ENCODE assay signal across 8 cellular contexts in the genomic region with DNA sequence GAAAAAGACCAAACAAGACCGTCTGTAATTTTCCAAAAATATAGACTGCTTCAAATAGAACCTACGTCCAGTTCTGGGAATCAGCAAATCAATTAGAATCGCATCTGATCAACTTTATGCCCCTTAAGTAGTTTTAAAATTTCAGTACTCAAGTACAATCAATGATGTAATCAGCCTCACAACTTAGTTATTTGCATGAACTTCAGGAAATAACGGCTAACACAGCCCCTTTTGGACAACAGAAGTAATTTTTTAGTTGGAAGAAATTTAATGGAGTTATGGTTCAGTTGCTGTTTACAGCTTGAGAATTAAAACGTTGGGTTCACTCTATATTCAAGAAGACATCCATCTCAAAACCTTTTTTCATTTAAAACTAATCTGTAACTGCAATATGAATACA. TPM values are rescaled to one million over a fixed set of nuclear protein-coding genes. Genes with fewer than 3 reads are reported as not detected.
DNase-seq lines count a peak whose midpoint lies in the region; ATAC-seq, FAIRE-seq and TF ChIP-seq lines count a peak whose summit lies in the region.

No MANE protein-coding gene starts in this region.

- no peak for FAIRE-seq in D721Med (lab: Jason Lieb, UNC)

- H3K27me3 Mint-ChIP-seq in activated CD4-positive, alpha-beta T cell treated with anti-CD3 and anti-CD28 coated beads, Interleukin-2, amount 10 ng/mL, durations not matched to agents 7 days and 5 days: no peaks in the 10 kb centered on the region
- no peaks in the 10 kb centered on the region for H3K27me3 Mint-ChIP-seq in T-helper 17 cell

- H3K27ac Mint-ChIP-seq in activated CD4-positive, alpha-beta T cell treated with anti-CD3 and anti-CD28 coated beads, Interleukin-2, amount 10 ng/mL, durations not matched to agents 7 days and 5 days: peak overlapping the region; percentile 97
- H3K27ac Mint-ChIP-seq in T-helper 17 cell: peak overlapping the region; percentile 81

- POLR2A ChIA-PET in activated CD4-positive, alpha-beta T cell treated with anti-CD3 and anti-CD28 coated beads, Interleukin-2, amount 10 ng/mL, durations not matched to agents 7 days and 5 days (lab: Charles Lee): interaction anchor here (0.6 kb wide), 1 partner anchor 13 kb away, joined by 3 read pairs; no protein-coding TSS in a partner anchor

- CTCF ChIA-PET in activated CD4-positive, alpha-beta T cell treated with anti-CD3 and anti-CD28 coated beads, Interleukin-2, amount 10 ng/mL, durations not matched to agents 7 days and 5 days (lab: Charles Lee): no interaction called here

- H3K4me3 ChIP-seq in fibroblast of mammary gland (ENCODE audit: control insufficient read depth, low read depth, low read length): peak overlapping the region; percentile 84

- TF ChIP-seq CTCF in fibroblast of mammary gland (conservative IDR thresholded peaks at IDR 0.05; ENCODE audit: control insufficient read depth, insufficient read depth, low read depth, low read length) (peak; percentile 20), D721Med (IDR thresholded peaks at IDR 0.05; ENCODE audit: insufficient read depth, missing control alignments) (no peak)

- H3K36me3 Mint-ChIP-seq in activated CD4-positive, alpha-beta T cell treated with anti-CD3 and anti-CD28 coated beads, Interleukin-2, amount 10 ng/mL, durations not matched to agents 7 days and 5 days (ENCODE audit: low read depth): peaks cover 35% of the 10 kb centered on the region
- H3K36me3 Mint-ChIP-seq in T-helper 17 cell (ENCODE audit: low read depth): no peaks in the 10 kb centered on the region

- H3K4me3 Mint-ChIP-seq in activated CD4-positive, alpha-beta T cell treated with anti-CD3 and anti-CD28 coated beads, Interleukin-2, amount 10 ng/mL, durations not matched to agents 7 days and 5 days: peak overlapping the region; percentile 86
- peak overlapping the region; percentile 85 for H3K4me3 Mint-ChIP-seq in T-helper 17 cell

- no peaks in the 10 kb centered on the region for H3K9me3 ChIP-seq in T-helper 17 cell (ENCODE audit: control insufficient read depth, low read length, poor library complexity, severe bottlenecking)

- H3K9me3 Mint-ChIP-seq in activated CD4-positive, alpha-beta T cell treated with anti-CD3 and anti-CD28 coated beads, Interleukin-2, amount 10 ng/mL, durations not matched to agents 7 days and 5 days: no peaks in the 10 kb centered on the region

- ATAC-seq in T-helper 17 cell: no peak

- DNase-seq in activated CD4-positive, alpha-beta T cell treated with anti-CD3 and anti-CD28 coated beads, Interleukin-2, amount 10 ng/mL, durations not matched to agents 7 days and 5 days: no peak
- DNase-seq in activated CD4-positive, alpha-beta T cell treated with anti-CD3 and anti-CD28 coated beads, Interleukin-2, amount 50 U/mL, for 4 hours: no peak
- DNase-seq in T-helper 17 cell (no peak), fibroblast of mammary gland (ENCODE audit: low read depth) (peak; percentile 58), renal cortical epithelial cell (ENCODE audit: low read depth) (peak; percentile 64), D721Med (ENCODE audit: insufficient read length, low spot score) (no peak), D341Med (ENCODE audit: low spot score) (no peak), mucosa of gallbladder (ENCODE audit: low spot score) (no peak)

- H3K4me1 Mint-ChIP-seq in activated CD4-positive, alpha-beta T cell treated with anti-CD3 and anti-CD28 coated beads, Interleukin-2, amount 10 ng/mL, durations not matched to agents 7 days and 5 days: peaks cover 50% of the 10 kb centered on the region
- H3K4me1 Mint-ChIP-seq in T-helper 17 cell: peaks cover 33% of the 10 kb centered on the region

RNA-seq across cellular contexts. Expression of a gene that starts 1.1 kb away (rescaled TPM):
- total RNA-seq in activated CD4-positive, alpha-beta T cell treated with anti-CD3 and anti-CD28 coated beads, Interleukin-2, amount 10 ng/mL, durations not matched to agents 7 days and 5 days: 10 to 100 TPM; 49.6 to 58.2 TPM
- 10 to 100 TPM; 71.3 to 83.6 TPM for total RNA-seq in T-helper 17 cell
- 11.8 and 33.5 TPM in 2 replicates for total RNA-seq in renal cortical epithelial cell
- total RNA-seq in mucosa of gallbladder: 45.9 TPM

Comparison
In these comparisons a context has a peak if more than half of its experiments do, and no peak if none do; other contexts are left out.
1. DNase-seq: peak in fibroblast of mammary gland (single experiment) and renal cortical epithelial cell (single experiment); none in activated CD4-positive, alpha-beta T cell treated with anti-CD3 and anti-CD28 coated beads, Interleukin-2, amount 10 ng/mL, durations not matched to agents 7 days and 5 days (single experiment), activated CD4-positive, alpha-beta T cell treated with anti-CD3 and anti-CD28 coated beads, Interleukin-2, amount 50 U/mL, for 4 hours (0 of 2), T-helper 17 cell (0 of 3), D721Med (single experiment), D341Med (single experiment) and mucosa of gallbladder (single experiment).